ENCODE assay signal across 1 cellular context in the genomic region with DNA sequence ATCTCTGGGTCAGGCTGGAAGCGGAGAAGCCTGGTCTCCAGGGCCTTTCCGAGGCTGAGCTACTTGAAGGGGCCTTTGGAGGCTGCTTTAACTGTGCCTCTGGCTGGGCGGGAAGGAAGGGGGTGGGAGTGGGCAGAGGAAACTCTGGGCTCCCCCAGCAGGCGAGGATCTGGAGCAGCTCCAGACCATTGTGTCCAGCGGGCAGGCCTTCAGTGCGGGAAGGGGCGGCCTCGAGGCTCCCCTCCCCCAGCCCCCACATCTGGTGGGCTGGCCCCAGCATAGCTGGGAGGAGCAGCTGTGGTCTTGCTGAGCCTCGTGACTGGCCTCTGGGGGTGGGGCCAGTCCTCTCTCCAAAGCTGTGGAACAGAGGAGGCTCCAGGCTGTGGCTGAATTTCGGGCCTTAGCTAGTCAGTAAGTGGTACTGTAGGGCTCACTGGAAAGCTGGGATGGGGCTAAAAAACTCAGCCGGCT.
TF ChIP-seq lines count a peak whose summit lies in the region.

No MANE protein-coding gene starts in this region.

TF ChIP-seq in K562, 482 proteins besides CTCF, POLR2A, EP300 and RAD21 (continued from another document and continues in another):
- TF ChIP-seq, protein P1, sequence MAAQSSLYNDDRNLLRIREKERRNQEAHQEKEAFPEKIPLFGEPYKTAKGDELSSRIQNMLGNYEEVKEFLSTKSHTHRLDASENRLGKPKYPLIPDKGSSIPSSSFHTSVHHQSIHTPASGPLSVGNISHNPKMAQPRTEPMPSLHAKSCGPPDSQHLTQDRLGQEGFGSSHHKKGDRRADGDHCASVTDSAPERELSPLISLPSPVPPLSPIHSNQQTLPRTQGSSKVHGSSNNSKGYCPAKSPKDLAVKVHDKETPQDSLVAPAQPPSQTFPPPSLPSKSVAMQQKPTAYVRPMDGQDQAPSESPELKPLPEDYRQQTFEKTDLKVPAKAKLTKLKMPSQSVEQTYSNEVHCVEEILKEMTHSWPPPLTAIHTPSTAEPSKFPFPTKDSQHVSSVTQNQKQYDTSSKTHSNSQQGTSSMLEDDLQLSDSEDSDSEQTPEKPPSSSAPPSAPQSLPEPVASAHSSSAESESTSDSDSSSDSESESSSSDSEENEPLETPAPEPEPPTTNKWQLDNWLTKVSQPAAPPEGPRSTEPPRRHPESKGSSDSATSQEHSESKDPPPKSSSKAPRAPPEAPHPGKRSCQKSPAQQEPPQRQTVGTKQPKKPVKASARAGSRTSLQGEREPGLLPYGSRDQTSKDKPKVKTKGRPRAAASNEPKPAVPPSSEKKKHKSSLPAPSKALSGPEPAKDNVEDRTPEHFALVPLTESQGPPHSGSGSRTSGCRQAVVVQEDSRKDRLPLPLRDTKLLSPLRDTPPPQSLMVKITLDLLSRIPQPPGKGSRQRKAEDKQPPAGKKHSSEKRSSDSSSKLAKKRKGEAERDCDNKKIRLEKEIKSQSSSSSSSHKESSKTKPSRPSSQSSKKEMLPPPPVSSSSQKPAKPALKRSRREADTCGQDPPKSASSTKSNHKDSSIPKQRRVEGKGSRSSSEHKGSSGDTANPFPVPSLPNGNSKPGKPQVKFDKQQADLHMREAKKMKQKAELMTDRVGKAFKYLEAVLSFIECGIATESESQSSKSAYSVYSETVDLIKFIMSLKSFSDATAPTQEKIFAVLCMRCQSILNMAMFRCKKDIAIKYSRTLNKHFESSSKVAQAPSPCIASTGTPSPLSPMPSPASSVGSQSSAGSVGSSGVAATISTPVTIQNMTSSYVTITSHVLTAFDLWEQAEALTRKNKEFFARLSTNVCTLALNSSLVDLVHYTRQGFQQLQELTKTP (IDR thresholded peaks at IDR 0.05; ENCODE audit: low read depth in 1 of 2, partially characterized antibody in 2 of 2): no peak
- TF ChIP-seq ZZZ3 (IDR thresholded peaks at IDR 0.05) (no peak), FOXP1 (CRISPR knock-in tag; IDR thresholded peaks at IDR 0.05) (no peak), SMAD1 (IDR thresholded peaks at IDR 0.05; ENCODE audit: low read depth, low read length, partially characterized antibody) (no peak), MEF2A (IDR thresholded peaks at IDR 0.05; ENCODE audit: control insufficient read depth, low read depth, low read length) (no peak), NFXL1 (CRISPR knock-in tag; IDR thresholded peaks at IDR 0.05) (no peak), POLR3A (IDR thresholded peaks at IDR 0.05; ENCODE audit: borderline replicate concordance, extremely low read depth, insufficient read depth, insufficient read length) (no peak), JUND (IDR thresholded peaks at IDR 0.05; ENCODE audit: borderline replicate concordance, low read depth, low read length) (peak; percentile 38; the same call in 1 of the 2 replicates), JUND (tag; IDR thresholded peaks at IDR 0.05; ENCODE audit: borderline replicate concordance, low read depth, low read length) (no peak; the same call in 2 of the 3 replicates), GTF2E2 (tag; IDR thresholded peaks at IDR 0.05) (no peak), MAFK (IDR thresholded peaks at IDR 0.05; ENCODE audit: low read length) (no peak), STAT5B (CRISPR knock-in tag; IDR thresholded peaks at IDR 0.05) (no peak), NRF1 (conservative IDR thresholded peaks at IDR 0.05 in 1 of 2, IDR thresholded peaks at IDR 0.05 in 1 of 2) (peak; percentile 45 to 48; a peak in 3 of 4 replicates), SAP30 (IDR thresholded peaks at IDR 0.05; ENCODE audit: borderline replicate concordance, insufficient read depth, low read depth, low read length, poor library complexity, severe bottlenecking) (no peak), SMARCA5 (IDR thresholded peaks at IDR 0.05) (no peak), HNRNPK (IDR thresholded peaks at IDR 0.05; ENCODE audit: low read depth, low read length, poor library complexity, severe bottlenecking) (no peak), GTF2A2 (tag; IDR thresholded peaks at IDR 0.05) (no peak), TSC22D4 (tag; IDR thresholded peaks at IDR 0.05) (no peak), SIN3B (IDR thresholded peaks at IDR 0.05; ENCODE audit: low read depth) (no peak), POLR2G (IDR thresholded peaks at IDR 0.05; ENCODE audit: low read depth, low read length) (peak; percentile 75), KAT8 (IDR thresholded peaks at IDR 0.05; ENCODE audit: low read depth) (no peak), BHLHE40 (IDR thresholded peaks at IDR 0.05; ENCODE audit: low read length) (peak; percentile 59; the same call in 1 of the 2 replicates), ZNF146 (CRISPR knock-in tag; IDR thresholded peaks at IDR 0.05; ENCODE audit: unreplicated experiment) (no peak), SRSF1 (IDR thresholded peaks at IDR 0.05; ENCODE audit: low read depth, low read length) (no peak), ZNF695 (CRISPR knock-in tag; IDR thresholded peaks at IDR 0.05) (no peak), ZC3H4 (CRISPR knock-in tag; IDR thresholded peaks at IDR 0.05; ENCODE audit: borderline replicate concordance) (no peak), ADNP (tag; IDR thresholded peaks at IDR 0.05) (no peak), WHSC1 (IDR thresholded peaks at IDR 0.05; ENCODE audit: low read length) (no peak), HMG20B (CRISPR knock-in tag; IDR thresholded peaks at IDR 0.05) (no peak)
- TF ChIP-seq, protein P2, sequence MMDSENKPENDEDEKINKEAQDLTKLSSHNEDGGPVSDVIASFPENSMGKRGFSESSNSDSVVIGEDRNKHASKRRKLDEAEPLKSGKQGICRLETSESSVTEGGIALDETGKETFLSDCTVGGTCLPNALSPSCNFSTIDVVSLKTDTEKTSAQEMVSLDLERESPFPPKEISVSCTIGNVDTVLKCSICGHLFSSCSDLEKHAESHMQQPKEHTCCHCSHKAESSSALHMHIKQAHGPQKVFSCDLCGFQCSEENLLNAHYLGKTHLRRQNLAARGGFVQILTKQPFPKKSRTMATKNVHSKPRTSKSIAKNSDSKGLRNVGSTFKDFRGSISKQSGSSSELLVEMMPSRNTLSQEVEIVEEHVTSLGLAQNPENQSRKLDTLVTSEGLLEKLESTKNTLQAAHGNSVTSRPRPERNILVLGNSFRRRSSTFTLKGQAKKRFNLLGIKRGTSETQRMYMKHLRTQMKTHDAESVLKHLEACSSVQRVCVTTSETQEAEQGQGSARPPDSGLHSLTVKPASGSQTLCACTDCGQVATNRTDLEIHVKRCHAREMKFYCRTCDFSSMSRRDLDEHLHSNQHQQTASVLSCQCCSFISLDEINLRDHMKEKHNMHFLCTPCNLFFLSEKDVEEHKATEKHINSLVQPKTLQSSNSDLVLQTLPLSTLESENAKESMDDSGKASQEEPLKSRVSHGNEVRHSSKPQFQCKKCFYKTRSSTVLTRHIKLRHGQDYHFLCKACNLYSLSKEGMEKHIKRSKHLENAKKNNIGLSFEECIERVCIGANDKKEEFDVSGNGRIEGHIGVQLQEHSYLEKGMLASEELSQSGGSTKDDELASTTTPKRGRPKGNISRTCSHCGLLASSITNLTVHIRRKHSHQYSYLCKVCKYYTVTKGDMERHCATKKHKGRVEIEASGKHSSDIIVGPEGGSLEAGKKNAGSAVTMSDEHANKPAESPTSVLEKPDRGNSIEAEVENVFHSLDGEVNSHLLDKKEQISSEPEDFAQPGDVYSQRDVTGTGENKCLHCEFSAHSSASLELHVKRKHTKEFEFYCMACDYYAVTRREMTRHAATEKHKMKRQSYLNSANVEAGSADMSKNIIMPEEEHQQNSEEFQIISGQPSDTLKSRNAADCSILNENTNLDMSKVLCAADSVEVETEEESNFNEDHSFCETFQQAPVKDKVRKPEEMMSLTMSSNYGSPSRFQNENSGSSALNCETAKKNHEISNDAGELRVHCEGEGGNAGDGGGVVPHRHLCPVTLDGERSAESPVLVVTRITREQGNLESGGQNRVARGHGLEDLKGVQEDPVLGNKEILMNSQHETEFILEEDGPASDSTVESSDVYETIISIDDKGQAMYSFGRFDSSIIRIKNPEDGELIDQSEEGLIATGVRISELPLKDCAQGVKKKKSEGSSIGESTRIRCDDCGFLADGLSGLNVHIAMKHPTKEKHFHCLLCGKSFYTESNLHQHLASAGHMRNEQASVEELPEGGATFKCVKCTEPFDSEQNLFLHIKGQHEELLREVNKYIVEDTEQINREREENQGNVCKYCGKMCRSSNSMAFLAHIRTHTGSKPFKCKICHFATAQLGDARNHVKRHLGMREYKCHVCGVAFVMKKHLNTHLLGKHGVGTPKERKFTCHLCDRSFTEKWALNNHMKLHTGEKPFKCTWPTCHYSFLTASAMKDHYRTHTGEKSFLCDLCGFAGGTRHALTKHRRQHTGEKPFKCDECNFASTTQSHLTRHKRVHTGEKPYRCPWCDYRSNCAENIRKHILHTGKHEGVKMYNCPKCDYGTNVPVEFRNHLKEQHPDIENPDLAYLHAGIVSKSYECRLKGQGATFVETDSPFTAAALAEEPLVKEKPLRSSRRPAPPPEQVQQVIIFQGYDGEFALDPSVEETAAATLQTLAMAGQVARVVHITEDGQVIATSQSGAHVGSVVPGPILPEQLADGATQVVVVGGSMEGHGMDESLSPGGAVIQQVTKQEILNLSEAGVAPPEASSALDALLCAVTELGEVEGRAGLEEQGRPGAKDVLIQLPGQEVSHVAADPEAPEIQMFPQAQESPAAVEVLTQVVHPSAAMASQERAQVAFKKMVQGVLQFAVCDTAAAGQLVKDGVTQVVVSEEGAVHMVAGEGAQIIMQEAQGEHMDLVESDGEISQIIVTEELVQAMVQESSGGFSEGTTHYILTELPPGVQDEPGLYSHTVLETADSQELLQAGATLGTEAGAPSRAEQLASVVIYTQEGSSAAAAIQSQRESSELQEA (IDR thresholded peaks at IDR 0.05; ENCODE audit: low read depth): no peak
- TF ChIP-seq, protein P3, sequence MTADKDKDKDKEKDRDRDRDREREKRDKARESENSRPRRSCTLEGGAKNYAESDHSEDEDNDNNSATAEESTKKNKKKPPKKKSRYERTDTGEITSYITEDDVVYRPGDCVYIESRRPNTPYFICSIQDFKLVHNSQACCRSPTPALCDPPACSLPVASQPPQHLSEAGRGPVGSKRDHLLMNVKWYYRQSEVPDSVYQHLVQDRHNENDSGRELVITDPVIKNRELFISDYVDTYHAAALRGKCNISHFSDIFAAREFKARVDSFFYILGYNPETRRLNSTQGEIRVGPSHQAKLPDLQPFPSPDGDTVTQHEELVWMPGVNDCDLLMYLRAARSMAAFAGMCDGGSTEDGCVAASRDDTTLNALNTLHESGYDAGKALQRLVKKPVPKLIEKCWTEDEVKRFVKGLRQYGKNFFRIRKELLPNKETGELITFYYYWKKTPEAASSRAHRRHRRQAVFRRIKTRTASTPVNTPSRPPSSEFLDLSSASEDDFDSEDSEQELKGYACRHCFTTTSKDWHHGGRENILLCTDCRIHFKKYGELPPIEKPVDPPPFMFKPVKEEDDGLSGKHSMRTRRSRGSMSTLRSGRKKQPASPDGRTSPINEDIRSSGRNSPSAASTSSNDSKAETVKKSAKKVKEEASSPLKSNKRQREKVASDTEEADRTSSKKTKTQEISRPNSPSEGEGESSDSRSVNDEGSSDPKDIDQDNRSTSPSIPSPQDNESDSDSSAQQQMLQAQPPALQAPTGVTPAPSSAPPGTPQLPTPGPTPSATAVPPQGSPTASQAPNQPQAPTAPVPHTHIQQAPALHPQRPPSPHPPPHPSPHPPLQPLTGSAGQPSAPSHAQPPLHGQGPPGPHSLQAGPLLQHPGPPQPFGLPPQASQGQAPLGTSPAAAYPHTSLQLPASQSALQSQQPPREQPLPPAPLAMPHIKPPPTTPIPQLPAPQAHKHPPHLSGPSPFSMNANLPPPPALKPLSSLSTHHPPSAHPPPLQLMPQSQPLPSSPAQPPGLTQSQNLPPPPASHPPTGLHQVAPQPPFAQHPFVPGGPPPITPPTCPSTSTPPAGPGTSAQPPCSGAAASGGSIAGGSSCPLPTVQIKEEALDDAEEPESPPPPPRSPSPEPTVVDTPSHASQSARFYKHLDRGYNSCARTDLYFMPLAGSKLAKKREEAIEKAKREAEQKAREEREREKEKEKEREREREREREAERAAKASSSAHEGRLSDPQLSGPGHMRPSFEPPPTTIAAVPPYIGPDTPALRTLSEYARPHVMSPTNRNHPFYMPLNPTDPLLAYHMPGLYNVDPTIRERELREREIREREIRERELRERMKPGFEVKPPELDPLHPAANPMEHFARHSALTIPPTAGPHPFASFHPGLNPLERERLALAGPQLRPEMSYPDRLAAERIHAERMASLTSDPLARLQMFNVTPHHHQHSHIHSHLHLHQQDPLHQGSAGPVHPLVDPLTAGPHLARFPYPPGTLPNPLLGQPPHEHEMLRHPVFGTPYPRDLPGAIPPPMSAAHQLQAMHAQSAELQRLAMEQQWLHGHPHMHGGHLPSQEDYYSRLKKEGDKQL (CRISPR knock-in tag; IDR thresholded peaks at IDR 0.05; ENCODE audit: borderline replicate concordance): no peak
- TF ChIP-seq, protein P4, sequence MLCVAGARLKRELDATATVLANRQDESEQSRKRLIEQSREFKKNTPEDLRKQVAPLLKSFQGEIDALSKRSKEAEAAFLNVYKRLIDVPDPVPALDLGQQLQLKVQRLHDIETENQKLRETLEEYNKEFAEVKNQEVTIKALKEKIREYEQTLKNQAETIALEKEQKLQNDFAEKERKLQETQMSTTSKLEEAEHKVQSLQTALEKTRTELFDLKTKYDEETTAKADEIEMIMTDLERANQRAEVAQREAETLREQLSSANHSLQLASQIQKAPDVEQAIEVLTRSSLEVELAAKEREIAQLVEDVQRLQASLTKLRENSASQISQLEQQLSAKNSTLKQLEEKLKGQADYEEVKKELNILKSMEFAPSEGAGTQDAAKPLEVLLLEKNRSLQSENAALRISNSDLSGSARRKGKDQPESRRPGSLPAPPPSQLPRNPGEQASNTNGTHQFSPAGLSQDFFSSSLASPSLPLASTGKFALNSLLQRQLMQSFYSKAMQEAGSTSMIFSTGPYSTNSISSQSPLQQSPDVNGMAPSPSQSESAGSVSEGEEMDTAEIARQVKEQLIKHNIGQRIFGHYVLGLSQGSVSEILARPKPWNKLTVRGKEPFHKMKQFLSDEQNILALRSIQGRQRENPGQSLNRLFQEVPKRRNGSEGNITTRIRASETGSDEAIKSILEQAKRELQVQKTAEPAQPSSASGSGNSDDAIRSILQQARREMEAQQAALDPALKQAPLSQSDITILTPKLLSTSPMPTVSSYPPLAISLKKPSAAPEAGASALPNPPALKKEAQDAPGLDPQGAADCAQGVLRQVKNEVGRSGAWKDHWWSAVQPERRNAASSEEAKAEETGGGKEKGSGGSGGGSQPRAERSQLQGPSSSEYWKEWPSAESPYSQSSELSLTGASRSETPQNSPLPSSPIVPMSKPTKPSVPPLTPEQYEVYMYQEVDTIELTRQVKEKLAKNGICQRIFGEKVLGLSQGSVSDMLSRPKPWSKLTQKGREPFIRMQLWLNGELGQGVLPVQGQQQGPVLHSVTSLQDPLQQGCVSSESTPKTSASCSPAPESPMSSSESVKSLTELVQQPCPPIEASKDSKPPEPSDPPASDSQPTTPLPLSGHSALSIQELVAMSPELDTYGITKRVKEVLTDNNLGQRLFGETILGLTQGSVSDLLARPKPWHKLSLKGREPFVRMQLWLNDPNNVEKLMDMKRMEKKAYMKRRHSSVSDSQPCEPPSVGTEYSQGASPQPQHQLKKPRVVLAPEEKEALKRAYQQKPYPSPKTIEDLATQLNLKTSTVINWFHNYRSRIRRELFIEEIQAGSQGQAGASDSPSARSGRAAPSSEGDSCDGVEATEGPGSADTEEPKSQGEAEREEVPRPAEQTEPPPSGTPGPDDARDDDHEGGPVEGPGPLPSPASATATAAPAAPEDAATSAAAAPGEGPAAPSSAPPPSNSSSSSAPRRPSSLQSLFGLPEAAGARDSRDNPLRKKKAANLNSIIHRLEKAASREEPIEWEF (CRISPR knock-in tag; IDR thresholded peaks at IDR 0.05): no peak
- TF ChIP-seq, protein P5, sequence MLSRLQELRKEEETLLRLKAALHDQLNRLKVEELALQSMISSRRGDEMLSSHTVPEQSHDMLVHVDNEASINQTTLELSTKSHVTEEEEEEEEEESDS (CRISPR knock-in tag; IDR thresholded peaks at IDR 0.05): no peak
